ENCODE assay signal across 8 cellular contexts in the genomic region with DNA sequence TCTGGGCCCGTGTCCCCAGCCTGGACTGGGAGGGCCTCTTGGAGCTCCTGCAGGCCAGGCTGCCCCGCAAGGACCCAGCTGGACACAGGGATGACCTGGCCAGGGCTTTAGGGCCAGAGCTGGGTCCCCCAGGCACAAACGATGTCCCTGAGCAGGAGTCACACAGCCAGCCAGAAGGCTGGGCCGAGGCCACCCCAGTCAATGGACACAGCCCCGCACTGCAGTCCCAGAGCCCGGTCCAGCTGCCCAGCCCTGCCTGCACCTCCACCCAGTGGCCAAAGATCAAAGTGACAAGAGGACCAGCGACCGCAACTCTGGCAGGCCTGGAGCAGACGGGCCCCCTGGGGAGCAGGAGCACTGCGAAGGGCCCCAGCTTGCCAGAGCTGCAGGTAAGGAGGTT. TPM values are rescaled to one million over a fixed set of nuclear protein-coding genes. Genes with fewer than 3 reads are reported as not detected.
DNase-seq lines count a peak whose midpoint lies in the region; ATAC-seq and TF ChIP-seq lines count a peak whose summit lies in the region.

No MANE protein-coding gene starts in this region.

- H2AFZ ChIP-seq in osteoblast (ENCODE audit: low read length): no peak overlapping the region

- no peak overlapping the region for H3K4me3 ChIP-seq in foreskin fibroblast (ENCODE audit: low read depth in 1 of 2, low read length in 2 of 2)
- H3K4me3 ChIP-seq in osteoblast (ENCODE audit: insufficient read depth, low read length): no peak overlapping the region
- no peak overlapping the region for H3K4me3 ChIP-seq in lower leg skin (ENCODE audit: low read depth, poor library complexity, severe bottlenecking)

- ATAC-seq in activated CD8-positive, alpha-beta T cell treated with anti-CD3 and anti-CD28 coated beads for 36 hours: no peak
- ATAC-seq in GM21576 (IDR thresholded peaks at IDR 0.05; ENCODE audit: unreplicated experiment) (no peak), HG03045 (IDR thresholded peaks at IDR 0.05; ENCODE audit: unreplicated experiment) (no peak)

- no peaks in the 10 kb centered on the region for H3K4me1 Mint-ChIP-seq in activated CD8-positive, alpha-beta T cell treated with anti-CD3 and anti-CD28 coated beads for 36 hours (ENCODE audit: low read depth)

- H3K27ac Mint-ChIP-seq in activated CD8-positive, alpha-beta T cell treated with anti-CD3 and anti-CD28 coated beads for 36 hours: no peak overlapping the region

- H3K27ac ChIP-seq in osteoblast (ENCODE audit: low read depth, low read length): no peak overlapping the region

- H3K27me3 Mint-ChIP-seq in activated CD8-positive, alpha-beta T cell treated with anti-CD3 and anti-CD28 coated beads for 36 hours: peaks cover 4% of the 10 kb centered on the region

- H3K27me3 ChIP-seq in osteoblast (ENCODE audit: insufficient read depth, low read length): no peaks in the 10 kb centered on the region

- H3K4me3 Mint-ChIP-seq in activated CD8-positive, alpha-beta T cell treated with anti-CD3 and anti-CD28 coated beads for 36 hours: no peak overlapping the region

- CTCF ChIA-PET in activated CD8-positive, alpha-beta T cell treated with anti-CD3 and anti-CD28 coated beads for 36 hours (lab: Charles Lee): interaction anchor here (0.8 kb wide), 1 partner anchor 92 kb away, joined by 3 read pairs; no protein-coding TSS in a partner anchor

- H4K20me1 ChIP-seq in osteoblast (ENCODE audit: insufficient read depth, low read length): no peaks in the 10 kb centered on the region

- H3K9me3 Mint-ChIP-seq in activated CD8-positive, alpha-beta T cell treated with anti-CD3 and anti-CD28 coated beads for 36 hours: no peaks in the 10 kb centered on the region

- peaks cover 12% of the 10 kb centered on the region for H3K4me1 ChIP-seq in osteoblast (ENCODE audit: insufficient read depth, low read length)

- TF ChIP-seq POLR2A in lower leg skin (IDR thresholded peaks at IDR 0.05): no peak

- H3K36me3 Mint-ChIP-seq in activated CD8-positive, alpha-beta T cell treated with anti-CD3 and anti-CD28 coated beads for 36 hours (ENCODE audit: low read depth): no peaks in the 10 kb centered on the region

- peak; percentile 38 for TF ChIP-seq CTCF in foreskin fibroblast (IDR thresholded peaks at IDR 0.05; ENCODE audit: low read depth, low read length)
- peak; percentile 47 for TF ChIP-seq CTCF in osteoblast (IDR thresholded peaks at IDR 0.05; ENCODE audit: extremely low read depth, low read depth, low read length)
- no peak for TF ChIP-seq CTCF in activated CD8-positive, alpha-beta T cell treated with anti-CD3 and anti-CD28 coated beads for 36 hours (IDR thresholded peaks at IDR 0.05)
- TF ChIP-seq CTCF in lower leg skin (IDR thresholded peaks at IDR 0.05): no peak

- H3K79me2 ChIP-seq in osteoblast (ENCODE audit: insufficient read depth, low read length): no peaks in the 10 kb centered on the region

- no peaks in the 10 kb centered on the region for H3K9me3 ChIP-seq in osteoblast (ENCODE audit: low read depth, low read length)

- POLR2A ChIA-PET in activated CD8-positive, alpha-beta T cell treated with anti-CD3 and anti-CD28 coated beads for 36 hours (lab: Charles Lee): interaction anchor here (0.5 kb wide), 1 partner anchor 475 kb away, joined by 3 read pairs; no protein-coding TSS in a partner anchor

- intact Hi-C loops in activated CD8-positive, alpha-beta T cell treated with anti-CD3 and anti-CD28 coated beads for 36 hours (cut with micrococcal nuclease): no loop called here
- intact Hi-C loops in lower leg skin (cut with DNase I; ENCODE audit: low total_unique reads): no loop called here

- no peaks in the 10 kb centered on the region for H3K36me3 ChIP-seq in osteoblast (ENCODE audit: insufficient read depth, low read length)

- DNase-seq in CD1c-positive myeloid dendritic cell (ENCODE audit: extremely low spot score) (peak; percentile 36), RKO (ENCODE audit: low spot score) (peak; percentile 63), foreskin fibroblast (peak in 1 of 2 donors; percentile 72), osteoblast (ENCODE audit: insufficient read length, low spot score, missing footprints) (peak; percentile 93), lower leg skin (ENCODE audit: low spot score in 2 of 2) (no peak)
- DNase-seq in activated CD8-positive, alpha-beta T cell treated with anti-CD3 and anti-CD28 coated beads for 36 hours: no peak

- WGBS in lower leg skin, 2 donors: 62 to 82% methylated on average over 5 to 6 of the region's 10 CpGs

- H3K4me2 ChIP-seq in osteoblast (ENCODE audit: insufficient read depth, low read length): no peak overlapping the region

RNA-seq across cellular contexts. Expression of gene TRIOBP, which starts 38.2 kb away (rescaled TPM):
- 144 and 162 TPM in 2 replicates for total RNA-seq in osteoblast
- total RNA-seq in activated CD8-positive, alpha-beta T cell treated with anti-CD3 and anti-CD28 coated beads for 36 hours: 10 to 100 TPM; 17.8 to 20.7 TPM
- total RNA-seq in lower leg skin: 10 to 100 TPM; 45.3 to 86.4 (median 65.1) TPM

RNA-seq across cellular contexts. Expression of gene NOL12, which starts 48.9 kb away (rescaled TPM):
- total RNA-seq in osteoblast: 8.8 and 9.0 TPM in 2 replicates
- total RNA-seq in activated CD8-positive, alpha-beta T cell treated with anti-CD3 and anti-CD28 coated beads for 36 hours: 10 to 100 TPM; 36.8 to 38.8 TPM
- total RNA-seq in lower leg skin: 10 to 100 TPM; 24.3 to 72.3 (median 36.1) TPM

RNA-seq across cellular contexts. Expression of gene LGALS1, which starts 59.6 kb away (rescaled TPM):
- 3,004 and 3,217 TPM in 2 replicates for total RNA-seq in osteoblast
- 100 to 1,000 TPM; 247 to 261 TPM for total RNA-seq in activated CD8-positive, alpha-beta T cell treated with anti-CD3 and anti-CD28 coated beads for 36 hours
- 100 to 1,000 TPM; 110 to 347 (median 232) TPM for total RNA-seq in lower leg skin

Comparison
In these comparisons a context has a peak if more than half of its experiments do, and no peak if none do; other contexts are left out.
1. DNase-seq: peak in CD1c-positive myeloid dendritic cell (single experiment), RKO (single experiment) and osteoblast (single experiment); none in activated CD8-positive, alpha-beta T cell treated with anti-CD3 and anti-CD28 coated beads for 36 hours (single experiment) and lower leg skin (0 of 2).
2. CTCF ChIP-seq: peak in foreskin fibroblast (single experiment) and osteoblast (single experiment); none in activated CD8-positive, alpha-beta T cell treated with anti-CD3 and anti-CD28 coated beads for 36 hours (single experiment) and lower leg skin (0 of 3).